Comparison of ENCODE assay signal across 25 cellular contexts in genomic region chr2:139626128-139626527, GRCh38.
"Had no signal": no experiment of that assay in that cellular context is flagged by ENCODE, and none has a peak within 500 bp of the region (broad histone marks: within the 10 kb centered on the region; RNA-seq: fewer than 3 reads in every experiment).

No MANE protein-coding gene starts in this region.

- FAIRE-seq: endometrium, islet of Langerhans, keratinocyte had no signal

- H3K27ac ChIP-seq: colonic mucosa, epithelial cell of prostate, esophagus squamous epithelium, gastrocnemius medialis, heart right ventricle, left lung, lower lobe of right lung had no signal

- ATAC-seq: effector memory CD8-positive, alpha-beta T cell; esophagus mucosa; gastrocnemius medialis; heart right ventricle; left cardiac atrium; left lung; left ventricle myocardium superior; lower lobe of right lung; mucosa of descending colon had no signal

- H3K36me3 ChIP-seq: colonic mucosa, esophagus squamous epithelium, gastrocnemius medialis, heart right ventricle, left lung, lower lobe of right lung had no signal

- H3K9me3 ChIP-seq: colonic mucosa, esophagus squamous epithelium, gastrocnemius medialis, left lung, lower lobe of right lung, mucosa of descending colon had no signal

- H3K4me3 ChIP-seq: colonic mucosa, esophagus squamous epithelium, gastrocnemius medialis, heart right ventricle, left lung, lower lobe of right lung, mucosa of descending colon had no signal

- DNase-seq: colonic mucosa; cortex of kidney; effector CD8-positive, alpha-beta T cell; effector memory CD8-positive, alpha-beta T cell; erythroblast; esophagus squamous epithelium; foreskin fibroblast; foreskin melanocyte; gastrocnemius medialis; glutamatergic neuron; head of caudate nucleus; heart right ventricle; hippocampal formation; left cardiac atrium; left lung; left ventricle myocardium superior; lower lobe of right lung; mesenchymal stem cell; mucosa of descending colon; naive B cell had no signal

- H3K27me3 ChIP-seq: colonic mucosa, esophagus squamous epithelium, gastrocnemius medialis, heart right ventricle, left lung had no signal

- H3K4me1 ChIP-seq: colonic mucosa, esophagus squamous epithelium, gastrocnemius medialis, heart right ventricle, left lung, lower lobe of right lung had no signal
